Comparison of ENCODE assay signal across 15 cellular contexts in the genomic region with DNA sequence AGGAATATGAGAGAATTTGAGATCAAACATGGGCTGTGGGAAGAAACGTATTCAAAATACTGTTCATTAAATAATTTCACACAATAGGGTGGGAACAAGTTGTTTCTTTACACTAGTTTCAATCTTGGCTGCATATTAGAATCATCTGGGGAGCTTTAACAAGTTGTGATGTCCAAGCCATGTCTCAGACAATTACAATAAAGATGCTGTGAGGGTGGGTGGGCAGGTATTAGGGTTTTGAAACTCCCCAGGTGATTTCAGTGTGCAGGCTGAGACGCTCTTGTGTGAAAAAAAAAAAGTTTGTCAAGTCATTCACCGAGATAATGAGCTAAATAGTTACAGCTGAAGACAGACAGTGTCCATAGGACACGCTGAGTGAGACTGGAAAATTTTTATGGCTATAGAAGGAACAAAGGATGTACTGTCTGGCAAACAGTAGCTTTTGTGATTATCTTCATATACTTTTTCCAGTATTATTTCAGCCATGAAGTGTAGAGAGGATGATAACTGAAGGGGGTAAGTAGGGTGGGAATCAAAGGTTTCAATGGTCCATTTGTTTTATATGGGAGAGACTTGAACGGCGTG.
"Had no signal": no experiment of that assay in that cellular context is flagged by ENCODE, and none has a peak within 500 bp of the region (broad histone marks: within the 10 kb centered on the region; RNA-seq: fewer than 3 reads in every experiment).

No MANE protein-coding gene starts in this region.

- H3K9me3 Mint-ChIP-seq: natural killer cell; stimulated activated memory B cell treated with anti-CD40 and anti-IgM and Interleukin-4, amounts not matched to agents 10 μg/mL and 1 μg/mL and 100 μg/mL, for 72 hours had no signal

- DNase-seq: effector memory CD4-positive, alpha-beta T cell; esophagus squamous epithelium; foreskin fibroblast; head of caudate nucleus; hippocampal formation; mammary epithelial cell; natural killer cell; spleen; stimulated activated CD4-positive, alpha-beta T cell treated with anti-CD3 and anti-CD28 coated beads, Interleukin-15, amount 100 ng/mL, for 24 hours; stimulated activated CD4-positive, alpha-beta T cell treated with anti-CD3 and anti-CD28 coated beads, Interleukin-1b, Interleukin-23, amount 100 ng/mL, for 48 hours; stimulated activated CD4-positive, alpha-beta T cell treated with anti-CD3 and anti-CD28 coated beads, Interleukin-4, amount 100 ng/mL, for 24 hours; stimulated activated naive CD8-positive, alpha-beta T cell treated with anti-CD3 and anti-CD28 coated beads, Interleukin-15, amount 100 ng/mL, for 72 hours; testis; upper lobe of right lung had no signal

- H3K4me3 Mint-ChIP-seq: natural killer cell; stimulated activated memory B cell treated with anti-CD40 and anti-IgM and Interleukin-4, amounts not matched to agents 10 μg/mL and 1 μg/mL and 100 μg/mL, for 72 hours; stimulated activated naive CD8-positive, alpha-beta T cell treated with anti-CD3 and anti-CD28 coated beads, Interleukin-15, amount 100 ng/mL, for 72 hours had no signal

- H3K27ac Mint-ChIP-seq: natural killer cell; stimulated activated memory B cell treated with anti-CD40 and anti-IgM and Interleukin-4, amounts not matched to agents 10 μg/mL and 1 μg/mL and 100 μg/mL, for 72 hours had no signal

- H3K36me3 Mint-ChIP-seq: natural killer cell; stimulated activated memory B cell treated with anti-CD40 and anti-IgM and Interleukin-4, amounts not matched to agents 10 μg/mL and 1 μg/mL and 100 μg/mL, for 72 hours had no signal

- H3K27me3 Mint-ChIP-seq: stimulated activated memory B cell treated with anti-CD40 and anti-IgM and Interleukin-4, amounts not matched to agents 10 μg/mL and 1 μg/mL and 100 μg/mL, for 72 hours had no signal

- H3K4me1 Mint-ChIP-seq: natural killer cell had no signal
